Comparison of ENCODE assay signal across 15 cellular contexts in genomic region chr2:12883911-12884310, GRCh38.
A peak's percentile ranks its signal among the peaks of the same experiment; 100 is the strongest.
DNase-seq lines count a peak whose midpoint lies in the region; ATAC-seq and TF ChIP-seq lines count a peak whose summit lies in the region.
"Had no signal": no experiment of that assay in that cellular context is flagged by ENCODE, and none has a peak within 500 bp of the region (broad histone marks: within the 10 kb centered on the region; RNA-seq: fewer than 3 reads in every experiment).

No MANE protein-coding gene starts in this region.

- dilution Hi-C loops in IMR-90 (cut with HindIII; ENCODE audit: low sequenced_read_pairs, unreplicated experiment), result no loop called here
- dilution Hi-C loops in mammary epithelial cell (cut with HindIII; ENCODE audit: low sequenced_read_pairs), result no loop called here

- H3K18ac ChIP-seq in IMR-90 (ENCODE audit: low read depth, low read length), result no peak overlapping the region

- H3K23ac ChIP-seq in IMR-90 (ENCODE audit: low read depth, low read length), result 0 out of 2 replicates have a peak overlapping the region, but pooled peaks have one; percentile 61

- 100% methylated on average over 1 of the region's 2 CpGs; no CpG with 5 or more reads in 1 of the 2 experiments for WGBS in IMR-90 (ENCODE audit: extremely low coverage in 2 of 2, insufficient read length in 1 of 2), 2 experiments
- 95% methylated on average over 2 of the region's 2 CpGs for WGBS in mammary epithelial cell (ENCODE audit: low coverage, missing lambda C conversion rate)

- H4K8ac ChIP-seq in IMR-90 (ENCODE audit: low read depth in 2 of 2, low read length in 2 of 2), result peak overlapping the region in 1 of 2 experiments; percentile 70; a peak in 2 of 4 replicates

- TF ChIP-seq POLR2A in IMR-90 (IDR thresholded peaks at IDR 0.05; ENCODE audit: low read depth, low read length), result no peak

- no peak overlapping the region for H4K5ac ChIP-seq in IMR-90 (ENCODE audit: low read depth, low read length)

- CTCF ChIA-PET in IMR-90 (lab: Yijun Ruan, JAX) (no interaction called here), mammary epithelial cell (lab: Charles Lee; ENCODE audit: low non-redundant PET) (no interaction called here)

- peak overlapping the region in 8 of 11 experiments; percentile 69 to 91 (median 74); a peak in 13 of 22 replicates for H3K4me2 ChIP-seq in BLaER1 treated with 17β-estradiol and CSF1 and Interleukin-3, amounts not matched to agents 10 nM and 100 nM
- H3K4me2 ChIP-seq in IMR-90 (ENCODE audit: low read depth, low read length) (no peak overlapping the region), mammary epithelial cell (ENCODE audit: insufficient read depth, low read depth, low read length) (no peak overlapping the region)

- H3K56ac ChIP-seq in IMR-90 (ENCODE audit: extremely low read depth, insufficient read depth, low read length), result no peak overlapping the region

- in situ Hi-C loops in IMR-90 (cut with MboI; ENCODE audit: low sequenced_read_pairs), result no loop called here
- in situ Hi-C loops in mammary epithelial cell (cut with MboI; ENCODE audit: low sequenced_read_pairs in 2 of 2), result no loop called here

- ATAC-seq in IMR-90 (ENCODE audit: low read depth), result peak; percentile 57; the same call in 1 of the 2 replicates

- peaks cover 5% of the 10 kb centered on the region for H3K9me1 ChIP-seq in IMR-90 (ENCODE audit: insufficient read depth, low read length)

- peak overlapping the region; percentile 56; the same call in 1 of the 2 replicates for H3K4ac ChIP-seq in IMR-90 (ENCODE audit: low read depth, low read length)

- H3K27ac ChIP-seq in BLaER1 treated with 17β-estradiol and CSF1 and Interleukin-3, amounts not matched to agents 10 nM and 100 nM, result peak overlapping the region in 1 of 11 experiments; percentile 55; a peak in 2 of 22 replicates
- H3K27ac ChIP-seq in IMR-90 (ENCODE audit: insufficient read depth, low read length) (no peak overlapping the region), mammary epithelial cell (ENCODE audit: insufficient read depth, low read depth, low read length) (no peak overlapping the region)
- H3K27ac ChIP-seq: BLaER1, upper lobe of right lung had no signal

- no peaks in the 10 kb centered on the region for H3K27me3 ChIP-seq in BLaER1 treated with 17β-estradiol and CSF1 and Interleukin-3, amounts not matched to agents 10 nM and 100 nM
- no peaks in the 10 kb centered on the region for H3K27me3 ChIP-seq in IMR-90 (ENCODE audit: control insufficient read depth, insufficient read depth, low read length)
- no peaks in the 10 kb centered on the region for H3K27me3 ChIP-seq in mammary epithelial cell (ENCODE audit: insufficient read depth, low read length)
- H3K27me3 ChIP-seq: BLaER1, upper lobe of right lung had no signal

- no peaks in the 10 kb centered on the region for H3K9me3 ChIP-seq in BLaER1 treated with 17β-estradiol and CSF1 and Interleukin-3, amounts not matched to agents 10 nM and 100 nM (replicated peaks in 1 of 11)
- H3K9me3 ChIP-seq in IMR-90 (ENCODE audit: control insufficient read depth, insufficient read depth, low read length), result no peaks in the 10 kb centered on the region
- H3K9me3 ChIP-seq in mammary epithelial cell (replicated peaks; ENCODE audit: insufficient read depth, low read length), result no peaks in the 10 kb centered on the region
- H3K9me3 ChIP-seq: BLaER1, upper lobe of right lung had no signal

- peak overlapping the region; percentile 76 for H3K14ac ChIP-seq in IMR-90 (replicated peaks; ENCODE audit: low read depth, low read length)

- BruUV-seq in IMR-90 (replicated peaks; lab: Mats Ljungman, UMichigan) (no TSS peak), mammary epithelial cell (replicated peaks; lab: Mats Ljungman, UMichigan) (no TSS peak)

- no peaks in the 10 kb centered on the region for H3K79me1 ChIP-seq in IMR-90 (ENCODE audit: low read depth in 1 of 2, low read length in 2 of 2)

- intact Hi-C loops in IMR-90 (cut with micrococcal nuclease), result no loop called here
- intact Hi-C loops in mammary epithelial cell (cut with micrococcal nuclease), result loop anchor here (5.0 kb wide), 1 partner anchor 123 kb away; no protein-coding TSS in a partner anchor

- H2BK20ac ChIP-seq in IMR-90 (ENCODE audit: low read depth, low read length), result peak overlapping the region; percentile 69; the same call in 1 of the 2 replicates

- TF ChIP-seq CTCF in IMR-90 (conservative IDR thresholded peaks at IDR 0.05; ENCODE audit: low read depth, low read length) (no peak), cardiac fibroblast (IDR thresholded peaks at IDR 0.05; ENCODE audit: low read depth, low read length) (no peak), mammary epithelial cell (conservative IDR thresholded peaks at IDR 0.05 in 1 of 2, IDR thresholded peaks at IDR 0.05 in 1 of 2; ENCODE audit: extremely low read depth in 1 of 2, insufficient read depth in 1 of 2, low read depth in 1 of 2, low read length in 2 of 2) (no peak)

- no peak overlapping the region for H3K4me3 ChIP-seq in BLaER1 treated with 17β-estradiol and CSF1 and Interleukin-3, amounts not matched to agents 10 nM and 100 nM
- H3K4me3 ChIP-seq in IMR-90 (ENCODE audit: insufficient read depth, low read depth, low read length) (no peak overlapping the region), cardiac fibroblast (replicated peaks in 1 of 2; ENCODE audit: low read depth in 2 of 2, low read length in 2 of 2) (no peak overlapping the region), mammary epithelial cell (replicated peaks in 1 of 3; ENCODE audit: insufficient read depth in 1 of 3, low read depth in 2 of 3, low read length in 3 of 3) (no peak overlapping the region)
- H3K4me3 ChIP-seq: BLaER1, skin epidermis, upper lobe of right lung had no signal

- H4K91ac ChIP-seq in IMR-90 (ENCODE audit: insufficient read depth, low read depth, low read length), result peak overlapping the region; percentile 17; the same call in 1 of the 2 replicates

- POLR2A ChIA-PET in IMR-90 (lab: Charles Lee; ENCODE audit: unreplicated experiment), result no interaction called here

- H2AFZ ChIP-seq in IMR-90 (replicated peaks; ENCODE audit: low read length, poor library complexity) (peak overlapping the region; percentile 85), mammary epithelial cell (ENCODE audit: low read depth, low read length) (no peak overlapping the region)

- peak overlapping the region; percentile 1 for H2BK5ac ChIP-seq in IMR-90 (ENCODE audit: low read depth, low read length, poor library complexity, severe bottlenecking)

- no peaks in the 10 kb centered on the region for H3K36me3 ChIP-seq in BLaER1 treated with 17β-estradiol and CSF1 and Interleukin-3, amounts not matched to agents 10 nM and 100 nM
- H3K36me3 ChIP-seq in IMR-90 (ENCODE audit: control insufficient read depth, insufficient read depth, low read length) (no peaks in the 10 kb centered on the region), mammary epithelial cell (ENCODE audit: insufficient read depth, low read length) (no peaks in the 10 kb centered on the region)
- H3K36me3 ChIP-seq: BLaER1, upper lobe of right lung had no signal

- DNase-seq in IMR-90 (peak; percentile 36), cardiac fibroblast (ENCODE audit: low read depth in 2 of 2) (peak; percentile 36 to 61), myocyte (ENCODE audit: low read depth) (peak; percentile 9), mammary epithelial cell (no peak), NCI-H1694 treated with DMSO at 0.1 percent for 48 hours (lab: John Stamatoyannopoulos, UW) (no peak), NCI-H446 treated with DMSO at 0.1 percent for 48 hours (lab: John Stamatoyannopoulos, UW) (no peak), DMS79 (lab: John Stamatoyannopoulos, UW) (no peak)
- DNase-seq: activated CD4-positive, alpha-beta memory T cell treated with anti-CD3 and anti-CD28 coated beads for 36 hours; NCI-H1092; nucleus accumbens; stimulated activated naive CD4-positive, alpha-beta T cell; upper lobe of right lung had no signal

- no peak for TF ChIP-seq RAD21 in IMR-90 (IDR thresholded peaks at IDR 0.05; ENCODE audit: low read length)

- H2BK15ac ChIP-seq in IMR-90 (ENCODE audit: low read depth, low read length), result no peak overlapping the region; the same call in 2 of the 3 replicates

- peak overlapping the region; percentile 77; the same call in 1 of the 2 replicates for H2BK120ac ChIP-seq in IMR-90 (ENCODE audit: low read depth, low read length)

- H3K79me2 ChIP-seq in mammary epithelial cell (ENCODE audit: insufficient read depth, low read length), result no peaks in the 10 kb centered on the region

- peaks cover 5 to 32% (median 20%) of the 10 kb centered on the region in 10 experiments; a peak in 19 of 20 replicates for H3K4me1 ChIP-seq in BLaER1 treated with 17β-estradiol and CSF1 and Interleukin-3, amounts not matched to agents 10 nM and 100 nM
- peaks cover 6% of the 10 kb centered on the region for H3K4me1 ChIP-seq in IMR-90 (ENCODE audit: control insufficient read depth, insufficient read depth, low read length)
- H3K4me1 ChIP-seq in mammary epithelial cell (ENCODE audit: insufficient read depth, low read length), result peaks cover 6% of the 10 kb centered on the region
- H3K4me1 ChIP-seq: upper lobe of right lung had no signal

- H4K20me1 ChIP-seq in BLaER1 treated with 17β-estradiol and CSF1 and Interleukin-3, amounts not matched to agents 10 nM and 100 nM, result no peaks in the 10 kb centered on the region
- no peaks in the 10 kb centered on the region for H4K20me1 ChIP-seq in IMR-90 (ENCODE audit: insufficient read depth, low read length)
- H4K20me1 ChIP-seq in mammary epithelial cell (ENCODE audit: insufficient read depth, low read length), result no peaks in the 10 kb centered on the region
- H4K20me1 ChIP-seq: BLaER1 had no signal

- H2AK9ac ChIP-seq in IMR-90 (replicated peaks; ENCODE audit: low read depth, low read length, poor library complexity), result peak overlapping the region; percentile 37

- no peak overlapping the region for H2AK5ac ChIP-seq in IMR-90 (ENCODE audit: low read depth, low read length)

- H3K9ac ChIP-seq in BLaER1 treated with 17β-estradiol and CSF1 and Interleukin-3, amounts not matched to agents 10 nM and 100 nM, result no peak overlapping the region
- no peak overlapping the region for H3K9ac ChIP-seq in IMR-90 (ENCODE audit: low read depth, low read length)
- no peak overlapping the region for H3K9ac ChIP-seq in mammary epithelial cell (ENCODE audit: insufficient read depth, low read length)
- H3K9ac ChIP-seq: BLaER1 had no signal

TF ChIP-seq in IMR-90, 13 proteins besides CTCF, POLR2A, EP300 and RAD21 (continues in another document):
- TF ChIP-seq MAFK (IDR thresholded peaks at IDR 0.05; ENCODE audit: low read depth, low read length) (no peak), FOS (IDR thresholded peaks at IDR 0.05; ENCODE audit: low read depth, low read length) (no peak), NFE2L2 (IDR thresholded peaks at IDR 0.05; ENCODE audit: low read depth, low read length) (no peak), ELK1 (IDR thresholded peaks at IDR 0.05; ENCODE audit: borderline replicate concordance, low read depth, low read length) (no peak)

Comparison
In these comparisons a context has a peak if more than half of its experiments do, and no peak if none do; other contexts are left out.
1. H3K4me2 ChIP-seq: peak in BLaER1 treated with 17β-estradiol and CSF1 and Interleukin-3, amounts not matched to agents 10 nM and 100 nM (8 of 11); none in IMR-90 (single experiment) and mammary epithelial cell (single experiment).
2. DNase-seq: peak in IMR-90 (single experiment), cardiac fibroblast (2 of 2) and myocyte (single experiment); none in mammary epithelial cell (single experiment), NCI-H1694 treated with DMSO at 0.1 percent for 48 hours (single experiment), NCI-H446 treated with DMSO at 0.1 percent for 48 hours (single experiment) and DMS79 (single experiment).